15 cellular contexts compared by ENCODE assay signal in genomic region chr20:32004963-32005362, GRCh38. TPM values are rescaled to one million over a fixed set of nuclear protein-coding genes. Genes with fewer than 3 reads are reported as not detected.
DNase-seq lines count a peak whose midpoint lies in the region; ATAC-seq and TF ChIP-seq lines count a peak whose summit lies in the region.
"Had no signal": no experiment of that assay in that cellular context is flagged by ENCODE, and none has a peak within 500 bp of the region (broad histone marks: within the 10 kb centered on the region; RNA-seq: fewer than 3 reads in every experiment).

No MANE protein-coding gene starts in this region.

- H3K27ac ChIP-seq in RWPE1: no peak overlapping the region
- H3K27ac ChIP-seq: testis had no signal

- peaks cover 0 to 17% (median 8%) of the 10 kb centered on the region in 5 donors for H3K27me3 Mint-ChIP-seq in naive thymus-derived CD8-positive, alpha-beta T cell

- no peaks in the 10 kb centered on the region for H3K9me3 Mint-ChIP-seq in naive thymus-derived CD8-positive, alpha-beta T cell
- H3K9me3 Mint-ChIP-seq: CD4-positive, alpha-beta memory T cell had no signal

- H3K4me1 Mint-ChIP-seq in naive thymus-derived CD8-positive, alpha-beta T cell: peaks cover 0 to 3% (median 2%) of the 10 kb centered on the region in 4 donors
- H3K4me1 Mint-ChIP-seq: CD4-positive, alpha-beta memory T cell had no signal

- DNase-seq in CD1c-positive myeloid dendritic cell (ENCODE audit: extremely low spot score) (peak; percentile 13), H4 (ENCODE audit: low spot score) (peak; percentile 21), RWPE1 (ENCODE audit: low spot score) (peak; percentile 39), fibroblast of the aortic adventitia (ENCODE audit: low read depth) (peak; percentile 32), omental fat pad (ENCODE audit: low spot score) (no peak)
- no peak for DNase-seq in naive thymus-derived CD8-positive, alpha-beta T cell
- no peak for DNase-seq in stimulated activated CD4-positive, alpha-beta T cell treated with anti-CD3 and anti-CD28 coated beads, Interleukin-2, amount 100 ng/mL, for 48 hours
- DNase-seq: activated CD4-positive, alpha-beta T cell treated with anti-CD3 and anti-CD28 coated beads for 4 hours; aorta; CD4-positive, alpha-beta memory T cell; dorsolateral prefrontal cortex; NCI-H1436; testis had no signal

- no peak overlapping the region for H3K4me3 Mint-ChIP-seq in naive thymus-derived CD8-positive, alpha-beta T cell
- H3K4me3 Mint-ChIP-seq: CD4-positive, alpha-beta memory T cell had no signal

- H3K36me3 Mint-ChIP-seq in naive thymus-derived CD8-positive, alpha-beta T cell: no peaks in the 10 kb centered on the region
- H3K36me3 Mint-ChIP-seq: CD4-positive, alpha-beta memory T cell had no signal

- H3K4me3 ChIP-seq in fibroblast of the aortic adventitia (ENCODE audit: low read depth, low read length): no peak overlapping the region
- H3K4me3 ChIP-seq: dorsolateral prefrontal cortex, testis had no signal

- ATAC-seq in naive thymus-derived CD8-positive, alpha-beta T cell: no peak
- ATAC-seq in GM21786 (IDR thresholded peaks at IDR 0.05; ENCODE audit: unreplicated experiment) (no peak), omental fat pad (ENCODE audit: low FRiP score) (no peak)

- H3K27ac Mint-ChIP-seq in naive thymus-derived CD8-positive, alpha-beta T cell: no peak overlapping the region
- H3K27ac Mint-ChIP-seq: CD4-positive, alpha-beta memory T cell had no signal

- POLR2A ChIA-PET in RWPE1 (lab: Yijun Ruan, JAX; ENCODE audit: low non-redundant PET): no interaction called here
- POLR2A ChIA-PET in naive thymus-derived CD8-positive, alpha-beta T cell (lab: Charles Lee): no interaction called here

- CTCF ChIA-PET in RWPE1 (lab: Yijun Ruan, JAX): interaction anchor here (0.6 to 1.0 kb wide), 2 partner anchors 98 to 154 kb away, joined by 4 read pairs; no protein-coding TSS in a partner anchor

- TF ChIP-seq CTCF in RWPE1 (conservative IDR thresholded peaks at IDR 0.05; ENCODE audit: low read depth) (no peak), fibroblast of the aortic adventitia (IDR thresholded peaks at IDR 0.05; ENCODE audit: insufficient read depth, low read length) (no peak), omental fat pad (IDR thresholded peaks at IDR 0.05) (no peak)

RNA-seq across cellular contexts. Expression of gene CCM2L, which starts 5.3 kb away (rescaled TPM):
- 0.04 TPM in 1 of 2 replicates, not detected in the other for total RNA-seq in H4 (2014; rRNA removed; shearing (Covaris generic))
- not detected in 2 replicates for total RNA-seq in fibroblast of the aortic adventitia (ENCODE audit: low replicate concordance)
- not detected for total RNA-seq in naive thymus-derived CD8-positive, alpha-beta T cell
- polyA plus RNA-seq in naive thymus-derived CD8-positive, alpha-beta T cell: not detected
- total RNA-seq in omental fat pad: 10 to 100 TPM in 1 of 4 donors, 1 to 10 TPM in 3; 2.4 to 41.6 (median 6.7) TPM
- total RNA-seq: CD4-positive, alpha-beta memory T cell; osteocyte had no signal
- polyA plus RNA-seq: CD4-positive, alpha-beta memory T cell had no signal

RNA-seq across cellular contexts. Expression of gene XKR7, which starts 37.0 kb away (rescaled TPM):
- total RNA-seq in H4 (2014; rRNA removed; shearing (Covaris generic)): not detected in 2 replicates
- total RNA-seq in fibroblast of the aortic adventitia (ENCODE audit: low replicate concordance) (not detected in 2 replicates), omental fat pad (not detected)
- not detected for total RNA-seq in naive thymus-derived CD8-positive, alpha-beta T cell
- not detected for polyA plus RNA-seq in naive thymus-derived CD8-positive, alpha-beta T cell
- total RNA-seq: aorta; CD4-positive, alpha-beta memory T cell; osteocyte had no signal
- polyA plus RNA-seq: CD4-positive, alpha-beta memory T cell had no signal

RNA-seq across cellular contexts. Expression of gene HCK, which starts 47.1 kb away (rescaled TPM):
- not detected in 2 replicates for total RNA-seq in H4 (2014; rRNA removed; shearing (Covaris generic))
- total RNA-seq in fibroblast of the aortic adventitia (ENCODE audit: low replicate concordance) (not detected in 2 replicates), omental fat pad (10 to 100 TPM; 22.4 to 68.6 (median 39.2) TPM)
- total RNA-seq in naive thymus-derived CD8-positive, alpha-beta T cell: under 1 TPM; 0.71 to 0.86 TPM
- polyA plus RNA-seq in naive thymus-derived CD8-positive, alpha-beta T cell: under 1 TPM in 2 of 3 donors, not detected in 1; 0.24 to 0.35 TPM
- total RNA-seq: osteocyte had no signal

RNA-seq across cellular contexts. Expression of gene PDRG1, which starts 53.1 kb away (rescaled TPM):
- 4.4 and 6.2 TPM in 2 replicates for total RNA-seq in H4 (2014; rRNA removed; shearing (Covaris generic))
- total RNA-seq in fibroblast of the aortic adventitia (ENCODE audit: low replicate concordance) (3.0 and 3.8 TPM in 2 replicates), omental fat pad (1 to 10 TPM; 6.7 to 9.2 (median 7.4) TPM)
- total RNA-seq in naive thymus-derived CD8-positive, alpha-beta T cell: 10 to 100 TPM; 11.2 to 11.5 TPM
- polyA plus RNA-seq in naive thymus-derived CD8-positive, alpha-beta T cell: 10 to 100 TPM; 13.5 to 23.6 (median 13.8) TPM

Comparison
In these comparisons a context has a peak if more than half of its experiments do, and no peak if none do; other contexts are left out.
1. DNase-seq: peak in CD1c-positive myeloid dendritic cell (single experiment), H4 (single experiment), RWPE1 (single experiment) and fibroblast of the aortic adventitia (single experiment); none in naive thymus-derived CD8-positive, alpha-beta T cell (0 of 10), stimulated activated CD4-positive, alpha-beta T cell treated with anti-CD3 and anti-CD28 coated beads, Interleukin-2, amount 100 ng/mL, for 48 hours (0 of 2) and omental fat pad (single experiment).
2. RNA of gene HCK, which starts 47.1 kb away (total RNA-seq): 22.4 to 68.6 TPM in omental fat pad; 0.71 to 0.86 TPM in naive thymus-derived CD8-positive, alpha-beta T cell, not detected in H4 and not detected in fibroblast of the aortic adventitia; every median in the first group is over 10 times any median in the second.